ENCODE assay signal across 1 cellular context in genomic region chr2:40760071-40760666, GRCh38.
TF ChIP-seq lines count a peak whose summit lies in the region.

No MANE protein-coding gene starts in this region.

TF ChIP-seq in IMR-90, 13 proteins besides CTCF, POLR2A, EP300 and RAD21 (continued from another document):
- TF ChIP-seq MXI1 (IDR thresholded peaks at IDR 0.05; ENCODE audit: borderline replicate concordance, low read depth, low read length) = no peak
